In the genomic region with DNA sequence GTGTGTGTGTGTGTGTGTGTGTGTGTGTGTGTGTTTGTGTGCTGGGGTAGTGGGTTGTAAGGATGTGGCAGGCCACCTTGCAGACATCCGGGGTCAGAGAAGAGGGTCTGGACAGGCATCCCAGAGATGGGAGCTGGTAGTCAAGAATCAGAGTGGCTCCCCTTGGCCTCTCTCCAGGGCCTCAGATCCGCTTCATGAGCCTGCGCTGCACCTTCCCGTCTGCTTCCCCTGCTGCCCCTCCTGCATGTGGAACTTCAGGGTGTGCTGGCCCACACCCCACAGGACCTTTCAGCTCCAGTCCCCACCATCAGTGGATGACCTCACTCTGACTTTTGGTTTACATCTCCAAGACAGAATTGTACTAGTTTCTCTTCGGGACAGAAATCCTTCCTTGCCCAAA, we compare ENCODE assay signal across 30 cellular contexts. TPM values are rescaled to one million over a fixed set of nuclear protein-coding genes. Genes with fewer than 3 reads are reported as not detected.
DNase-seq lines count a peak whose midpoint lies in the region; ATAC-seq and TF ChIP-seq lines count a peak whose summit lies in the region.
"Had no signal": no experiment of that assay in that cellular context is flagged by ENCODE, and none has a peak within 500 bp of the region (broad histone marks: within the 10 kb centered on the region; RNA-seq: fewer than 3 reads in every experiment).

No MANE protein-coding gene starts in this region.

- POLR2A ChIA-PET in HEK293 (lab: Yijun Ruan, JAX) (interaction anchor here (0.7 kb wide), 1 partner anchor 12 kb away, joined by 4 read pairs; no protein-coding TSS in a partner anchor), RWPE1 (lab: Yijun Ruan, JAX; ENCODE audit: low non-redundant PET) (no interaction called here)

- peak overlapping the region; percentile 42 for H3K27ac Mint-ChIP-seq in neural progenitor cell
- no peak overlapping the region for H3K27ac Mint-ChIP-seq in activated naive CD8-positive, alpha-beta T cell treated with anti-CD3 and anti-CD28 coated beads for 36 hours
- H3K27ac Mint-ChIP-seq: CD4-positive, alpha-beta memory T cell had no signal

- TF ChIP-seq CTCF in HEK293 (tag by site-specific recombination; IDR thresholded peaks at IDR 0.05) (no peak), RWPE1 (conservative IDR thresholded peaks at IDR 0.05; ENCODE audit: low read depth) (no peak), neural progenitor cell (IDR thresholded peaks at IDR 0.05) (no peak), upper lobe of right lung (IDR thresholded peaks at IDR 0.05) (no peak)

- intact Hi-C loops in upper lobe of right lung (cut with DNase I): no loop called here

- no peak overlapping the region for H3K4me3 ChIP-seq in HEK293 (ENCODE audit: low read depth, low read length)
- H3K4me3 ChIP-seq in neural progenitor cell: no peak overlapping the region
- H3K4me3 ChIP-seq in upper lobe of right lung: no peak overlapping the region
- H3K4me3 ChIP-seq: GM12878, GM23248, PC-9, SK-N-MC had no signal

- H3K4me1 ChIP-seq in HEK293 (ENCODE audit: control insufficient read depth, insufficient read depth, low read length) (no peaks in the 10 kb centered on the region), neural progenitor cell (no peaks in the 10 kb centered on the region), upper lobe of right lung (no peaks in the 10 kb centered on the region)

- ATAC-seq in upper lobe of right lung (no peak), HG03457 (IDR thresholded peaks at IDR 0.05; ENCODE audit: unreplicated experiment) (no peak)
- ATAC-seq: GM12878 had no signal

- H3K27ac ChIP-seq in HEK293 (ENCODE audit: extremely low read depth, low read depth, low read length) (no peak overlapping the region), RWPE1 (peak overlapping the region; percentile 43), neural progenitor cell (no peak overlapping the region), upper lobe of right lung (no peak overlapping the region)
- H3K27ac ChIP-seq: GM23248, HL-60, KMS-11, PC-9, SK-N-MC had no signal

- H2AFZ ChIP-seq in neural progenitor cell (replicated peaks): no peak overlapping the region
- H2AFZ ChIP-seq: GM23248, PC-9 had no signal

- no peak overlapping the region for H3K4me2 ChIP-seq in neural progenitor cell
- H3K4me2 ChIP-seq: KMS-11, PC-9 had no signal

- H3K4me1 Mint-ChIP-seq in neural progenitor cell: no peaks in the 10 kb centered on the region
- H3K4me1 Mint-ChIP-seq in activated naive CD8-positive, alpha-beta T cell treated with anti-CD3 and anti-CD28 coated beads for 36 hours: peaks cover 6% of the 10 kb centered on the region

- H3K4me3 Mint-ChIP-seq in neural progenitor cell: no peak overlapping the region
- H3K4me3 Mint-ChIP-seq in activated naive CD8-positive, alpha-beta T cell treated with anti-CD3 and anti-CD28 coated beads for 36 hours: no peak overlapping the region
- H3K4me3 Mint-ChIP-seq: CD4-positive, alpha-beta memory T cell; IgD-negative memory B cell had no signal

- H3K36me3 Mint-ChIP-seq in neural progenitor cell: peaks cover 32% of the 10 kb centered on the region
- H3K36me3 Mint-ChIP-seq in activated naive CD8-positive, alpha-beta T cell treated with anti-CD3 and anti-CD28 coated beads for 36 hours: peaks cover 2% of the 10 kb centered on the region
- H3K36me3 Mint-ChIP-seq: CD4-positive, alpha-beta memory T cell; IgD-negative memory B cell had no signal

- no peaks in the 10 kb centered on the region for H4K20me1 ChIP-seq in neural progenitor cell (ENCODE audit: low read depth)

- no peak for DNase-seq in RWPE1 (ENCODE audit: low spot score)
- DNase-seq in neural progenitor cell (ENCODE audit: low spot score): no peak
- DNase-seq in upper lobe of right lung: peak; percentile 22
- no peak for DNase-seq in UCSD-AML1 (lab: John Stamatoyannopoulos, UW; ENCODE audit: unreplicated experiment)
- DNase-seq in activated naive CD8-positive, alpha-beta T cell treated with anti-CD3 and anti-CD28 coated beads for 36 hours: no peak
- DNase-seq: C1 segment of cervical spinal cord; CD4-positive, alpha-beta memory T cell; DMS 273 treated with DMSO at 0.1 percent for 48 hours; DMS79; EL; GDM1; GM23248; H7; MM.1S; NCI-H2029; NCI-H446; NCI-H526; NCI-H82; NK-92 treated with Interleukin-12 subunit alpha and Interleukin-12 subunit beta, amount 100 ng/mL, for 24 hours; PC-9; SIG-M5 had no signal

- H3K36me3 ChIP-seq in HEK293 (ENCODE audit: control insufficient read depth in 2 of 2, insufficient read depth in 1 of 2, low read length in 2 of 2) (peaks cover 0 to 84% of the 10 kb centered on the region in 2 experiments; a peak in 2 of 3 replicates), neural progenitor cell (no peaks in the 10 kb centered on the region), upper lobe of right lung (peaks cover 87% of the 10 kb centered on the region)

- no peaks in the 10 kb centered on the region for H3F3A ChIP-seq in neural progenitor cell (ENCODE audit: low read depth)

- H3K27me3 ChIP-seq in neural progenitor cell: no peaks in the 10 kb centered on the region
- H3K27me3 ChIP-seq in upper lobe of right lung: no peaks in the 10 kb centered on the region

- CTCF ChIA-PET in HEK293 (lab: Yijun Ruan, JAX): interaction anchor here (0.6 to 1.8 kb wide), 2 partner anchors 9 to 276 kb away, joined by 3 to 6 read pairs; no protein-coding TSS in a partner anchor
- CTCF ChIA-PET in RWPE1 (lab: Yijun Ruan, JAX): interaction anchor here (1.3 kb wide), 1 partner anchor 12 kb away, joined by 3 read pairs; no protein-coding TSS in a partner anchor

- peaks cover 8% of the 10 kb centered on the region for H3K27me3 Mint-ChIP-seq in neural progenitor cell (ENCODE audit: insufficient read depth, low read depth)
- H3K27me3 Mint-ChIP-seq in activated naive CD8-positive, alpha-beta T cell treated with anti-CD3 and anti-CD28 coated beads for 36 hours: no peaks in the 10 kb centered on the region

- no peaks in the 10 kb centered on the region for H3K79me2 ChIP-seq in neural progenitor cell (ENCODE audit: low read depth)

- H3K9me3 ChIP-seq in HEK293 (ENCODE audit: control insufficient read depth, insufficient read depth, low read depth, low read length) (no peaks in the 10 kb centered on the region), neural progenitor cell (ENCODE audit: low read depth) (no peaks in the 10 kb centered on the region), upper lobe of right lung (no peaks in the 10 kb centered on the region)

- H3K9ac ChIP-seq in neural progenitor cell: no peak overlapping the region
- H3K9ac ChIP-seq: GM23248, KMS-11 had no signal

- H3K9me3 Mint-ChIP-seq in neural progenitor cell: no peaks in the 10 kb centered on the region
- H3K9me3 Mint-ChIP-seq in activated naive CD8-positive, alpha-beta T cell treated with anti-CD3 and anti-CD28 coated beads for 36 hours: no peaks in the 10 kb centered on the region
- H3K9me3 Mint-ChIP-seq: IgD-negative memory B cell had no signal

TF ChIP-seq in HEK293, 187 proteins besides CTCF, POLR2A, EP300 and RAD21:
- TF ChIP-seq GLIS2 (tag by site-specific recombination; IDR thresholded peaks at IDR 0.05): no peak
- TF ChIP-seq KLF17 (tag by site-specific recombination; IDR thresholded peaks at IDR 0.05): 0 out of 2 replicates have a peak, but pooled peaks have one; percentile 29

RNA-seq across cellular contexts. Expression of gene TREH, which starts 31.2 kb away (rescaled TPM):
- total RNA-seq in neural progenitor cell (ENCODE audit: low replicate concordance) (not detected in 2 replicates), upper lobe of right lung (0.46 TPM)
- total RNA-seq in activated naive CD8-positive, alpha-beta T cell treated with anti-CD3 and anti-CD28 coated beads for 36 hours: not detected
- total RNA-seq: A673; CD4-positive, alpha-beta memory T cell; GM12878; GM23248; H7; PC-9; RPMI7951 had no signal

RNA-seq across cellular contexts. Expression of gene PHLDB1, which starts 40.9 kb away (rescaled TPM):
- total RNA-seq in neural progenitor cell (ENCODE audit: low replicate concordance) (35.7 and 100 TPM in 2 replicates), upper lobe of right lung (79.6 TPM)
- total RNA-seq in activated naive CD8-positive, alpha-beta T cell treated with anti-CD3 and anti-CD28 coated beads for 36 hours: 1 to 10 TPM; 2.9 to 3.0 TPM
